Comparison of ENCODE assay signal across 6 cellular contexts in genomic region chr5:73207239-73207638, GRCh38. TPM values are rescaled to one million over a fixed set of nuclear protein-coding genes. Genes with fewer than 3 reads are reported as not detected.
"Had no signal": no experiment of that assay in that cellular context is flagged by ENCODE, and none has a peak within 500 bp of the region (broad histone marks: within the 10 kb centered on the region; RNA-seq: fewer than 3 reads in every experiment).

No MANE protein-coding gene starts in this region.

RNA-seq across cellular contexts. Expression of gene TMEM174, which starts 34.2 kb away (rescaled TPM):
- total RNA-seq: GM23248, H4, H7, HT-29, IMR-90, K562 had no signal
- polyA plus RNA-seq: GM23248, IMR-90, K562 had no signal
